Comparison of ENCODE assay signal across 1 cellular context in the genomic region with DNA sequence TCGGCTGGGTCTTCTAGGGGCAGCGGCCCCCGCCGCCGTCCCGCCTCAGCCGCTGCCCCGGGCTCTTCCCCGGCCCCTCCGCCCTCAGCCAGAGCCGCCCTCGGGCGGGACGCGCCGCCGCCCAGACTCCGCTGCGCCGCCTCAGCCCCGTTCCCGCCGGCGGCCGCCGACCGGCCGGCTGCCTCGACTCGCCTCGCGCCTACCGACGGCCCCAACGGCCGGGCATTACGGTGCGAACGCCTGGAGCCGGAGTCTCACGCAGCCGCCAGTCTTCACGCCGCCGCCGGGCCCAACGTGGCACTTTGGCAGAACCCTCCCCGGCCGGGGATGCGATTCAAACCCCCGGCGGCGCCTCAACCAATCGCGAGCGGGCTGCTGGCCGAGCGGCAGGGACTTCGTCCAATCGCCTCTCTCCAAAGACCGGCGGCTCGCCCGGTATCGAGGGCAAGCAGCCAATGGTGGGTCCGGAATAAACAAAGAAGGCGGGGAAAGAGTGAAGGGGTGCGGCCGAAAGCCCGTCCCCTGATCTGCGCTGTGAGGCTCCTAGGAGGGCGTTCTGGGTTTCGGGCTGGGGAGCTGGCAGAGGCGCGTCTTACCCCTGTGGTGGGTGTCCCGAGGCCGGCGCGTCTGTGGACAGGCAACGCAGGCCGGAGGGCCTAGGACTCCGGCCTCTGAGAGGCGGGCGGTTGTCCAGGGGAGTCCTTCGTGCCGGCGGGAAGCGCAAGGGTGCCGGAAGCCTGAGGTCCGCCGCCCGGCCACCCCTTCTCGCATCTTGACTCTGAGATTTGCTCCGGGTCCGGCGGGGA.
TF ChIP-seq lines count a peak whose summit lies in the region.

Gene CDR2, minus strand, starts transcription at position 309 of the 806 bp plus-strand sequence. CDS start 310 bp downstream, outside the sequence.

TF ChIP-seq in HepG2, 621 proteins besides CTCF, POLR2A, EP300 and RAD21 (continued from another document and continues in another):
- peak; percentile 94 for TF ChIP-seq SIN3A (IDR thresholded peaks at IDR 0.05; ENCODE audit: borderline replicate concordance, low read depth, low read length)
- peak; percentile 93 for TF ChIP-seq HIVEP1 (CRISPR knock-in tag; IDR thresholded peaks at IDR 0.05)
- TF ChIP-seq RFX1 (IDR thresholded peaks at IDR 0.05) = no peak
- TF ChIP-seq, protein P1, sequence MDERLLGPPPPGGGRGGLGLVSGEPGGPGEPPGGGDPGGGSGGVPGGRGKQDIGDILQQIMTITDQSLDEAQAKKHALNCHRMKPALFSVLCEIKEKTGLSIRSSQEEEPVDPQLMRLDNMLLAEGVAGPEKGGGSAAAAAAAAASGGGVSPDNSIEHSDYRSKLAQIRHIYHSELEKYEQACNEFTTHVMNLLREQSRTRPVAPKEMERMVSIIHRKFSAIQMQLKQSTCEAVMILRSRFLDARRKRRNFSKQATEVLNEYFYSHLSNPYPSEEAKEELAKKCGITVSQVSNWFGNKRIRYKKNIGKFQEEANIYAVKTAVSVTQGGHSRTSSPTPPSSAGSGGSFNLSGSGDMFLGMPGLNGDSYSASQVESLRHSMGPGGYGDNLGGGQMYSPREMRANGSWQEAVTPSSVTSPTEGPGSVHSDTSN (CRISPR knock-in tag; IDR thresholded peaks at IDR 0.05) = peak; percentile 99
- no peak for TF ChIP-seq ZNF281 (CRISPR knock-in tag; IDR thresholded peaks at IDR 0.05; ENCODE audit: borderline replicate concordance)
- no peak for TF ChIP-seq ZNF790 (CRISPR knock-in tag; IDR thresholded peaks at IDR 0.05; ENCODE audit: borderline replicate concordance)
- 0 out of 2 replicates have a peak, but pooled peaks have one; percentile 36 for TF ChIP-seq ZNF749 (CRISPR knock-in tag; IDR thresholded peaks at IDR 0.05; ENCODE audit: borderline replicate concordance)
- no peak; the same call in 1 of the 2 replicates for TF ChIP-seq TCF7 (IDR thresholded peaks at IDR 0.05; ENCODE audit: low read depth)
- no peak for TF ChIP-seq ZBTB49 (CRISPR knock-in tag; IDR thresholded peaks at IDR 0.05; ENCODE audit: borderline replicate concordance)
- TF ChIP-seq HNF4G (IDR thresholded peaks at IDR 0.05; ENCODE audit: borderline replicate concordance, low read depth, low read length) = no peak
- no peak for TF ChIP-seq HNF4G (CRISPR knock-in tag; IDR thresholded peaks at IDR 0.05; ENCODE audit: borderline replicate concordance, low read depth)
- peak; percentile 81 for TF ChIP-seq IKZF4 (CRISPR knock-in tag; IDR thresholded peaks at IDR 0.05; ENCODE audit: borderline replicate concordance, low read depth, not compliant biosample characterization)
- no peak for TF ChIP-seq ATRX (CRISPR knock-in tag; IDR thresholded peaks at IDR 0.05; ENCODE audit: borderline replicate concordance)
- TF ChIP-seq ZNF256 (CRISPR knock-in tag; conservative IDR thresholded peaks at IDR 0.05) = peak; percentile 91; the same call in 1 of the 2 replicates
- TF ChIP-seq ZNF503 (CRISPR knock-in tag; IDR thresholded peaks at IDR 0.05) = peak; percentile 73
- TF ChIP-seq, protein P2, sequence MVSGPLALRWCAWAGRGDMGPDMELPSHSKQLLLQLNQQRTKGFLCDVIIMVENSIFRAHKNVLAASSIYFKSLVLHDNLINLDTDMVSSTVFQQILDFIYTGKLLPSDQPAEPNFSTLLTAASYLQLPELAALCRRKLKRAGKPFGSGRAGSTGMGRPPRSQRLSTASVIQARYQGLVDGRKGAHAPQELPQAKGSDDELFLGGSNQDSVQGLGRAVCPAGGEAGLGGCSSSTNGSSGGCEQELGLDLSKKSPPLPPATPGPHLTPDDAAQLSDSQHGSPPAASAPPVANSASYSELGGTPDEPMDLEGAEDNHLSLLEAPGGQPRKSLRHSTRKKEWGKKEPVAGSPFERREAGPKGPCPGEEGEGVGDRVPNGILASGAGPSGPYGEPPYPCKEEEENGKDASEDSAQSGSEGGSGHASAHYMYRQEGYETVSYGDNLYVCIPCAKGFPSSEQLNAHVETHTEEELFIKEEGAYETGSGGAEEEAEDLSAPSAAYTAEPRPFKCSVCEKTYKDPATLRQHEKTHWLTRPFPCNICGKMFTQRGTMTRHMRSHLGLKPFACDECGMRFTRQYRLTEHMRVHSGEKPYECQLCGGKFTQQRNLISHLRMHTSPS (CRISPR knock-in tag; IDR thresholded peaks at IDR 0.05; ENCODE audit: low read depth) = peak; percentile 69; the same call in 1 of the 2 replicates
- peak; percentile 49 for TF ChIP-seq ZEB1 (IDR thresholded peaks at IDR 0.05; ENCODE audit: insufficient replicate concordance, low read depth)
- TF ChIP-seq HNF4A (CRISPR knock-in tag; IDR thresholded peaks at IDR 0.05) = peak; percentile 22; the same call in 1 of the 2 replicates
- TF ChIP-seq ZBTB25 (CRISPR knock-in tag; IDR thresholded peaks at IDR 0.05) = 0 out of 2 replicates have a peak, but pooled peaks have one; percentile 13
- TF ChIP-seq ERF (CRISPR knock-in tag; IDR thresholded peaks at IDR 0.05) = peak; percentile 80; the same call in 1 of the 2 replicates
- peak; percentile 87; the same call in 1 of the 2 replicates for TF ChIP-seq POGK (CRISPR knock-in tag; conservative IDR thresholded peaks at IDR 0.05)
- peak; percentile 89 for TF ChIP-seq MYC (CRISPR knock-in tag; IDR thresholded peaks at IDR 0.05; ENCODE audit: borderline replicate concordance)
- TF ChIP-seq CCDC6 (CRISPR knock-in tag; IDR thresholded peaks at IDR 0.05) = peak; percentile 84
- no peak for TF ChIP-seq SP1 (IDR thresholded peaks at IDR 0.05)
- peak; percentile 73; the same call in 1 of the 2 replicates for TF ChIP-seq SP1 (CRISPR knock-in tag; IDR thresholded peaks at IDR 0.05)
- TF ChIP-seq ZNF558 (CRISPR knock-in tag; IDR thresholded peaks at IDR 0.05; ENCODE audit: borderline replicate concordance) = peak; percentile 16; the same call in 1 of the 2 replicates
- TF ChIP-seq, protein P3, sequence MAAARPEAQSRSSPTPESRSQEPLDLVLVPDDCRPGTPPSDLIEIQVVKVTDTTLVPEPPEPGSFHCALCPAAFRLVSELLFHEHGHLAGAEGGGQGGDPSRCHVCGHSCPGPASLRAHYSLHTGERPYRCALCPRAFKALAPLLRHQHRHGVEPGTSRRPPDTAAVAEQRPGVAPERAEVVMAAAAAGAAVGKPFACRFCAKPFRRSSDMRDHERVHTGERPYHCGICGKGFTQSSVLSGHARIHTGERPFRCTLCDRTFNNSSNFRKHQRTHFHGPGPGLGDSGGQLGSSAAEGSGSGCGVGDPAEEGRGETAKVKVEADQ (CRISPR knock-in tag; IDR thresholded peaks at IDR 0.05; ENCODE audit: borderline replicate concordance) = no peak; the same call in none of the 2 replicates
- TF ChIP-seq ZNF768 (CRISPR knock-in tag; IDR thresholded peaks at IDR 0.05) = no peak
- peak; percentile 52; the same call in 1 of the 2 replicates for TF ChIP-seq ZNF264 (CRISPR knock-in tag; IDR thresholded peaks at IDR 0.05)
- no peak; the same call in 1 of the 2 replicates for TF ChIP-seq ZBTB21 (CRISPR knock-in tag; IDR thresholded peaks at IDR 0.05)
- TF ChIP-seq AHR (CRISPR knock-in tag; IDR thresholded peaks at IDR 0.05) = no peak
- TF ChIP-seq, protein P4, sequence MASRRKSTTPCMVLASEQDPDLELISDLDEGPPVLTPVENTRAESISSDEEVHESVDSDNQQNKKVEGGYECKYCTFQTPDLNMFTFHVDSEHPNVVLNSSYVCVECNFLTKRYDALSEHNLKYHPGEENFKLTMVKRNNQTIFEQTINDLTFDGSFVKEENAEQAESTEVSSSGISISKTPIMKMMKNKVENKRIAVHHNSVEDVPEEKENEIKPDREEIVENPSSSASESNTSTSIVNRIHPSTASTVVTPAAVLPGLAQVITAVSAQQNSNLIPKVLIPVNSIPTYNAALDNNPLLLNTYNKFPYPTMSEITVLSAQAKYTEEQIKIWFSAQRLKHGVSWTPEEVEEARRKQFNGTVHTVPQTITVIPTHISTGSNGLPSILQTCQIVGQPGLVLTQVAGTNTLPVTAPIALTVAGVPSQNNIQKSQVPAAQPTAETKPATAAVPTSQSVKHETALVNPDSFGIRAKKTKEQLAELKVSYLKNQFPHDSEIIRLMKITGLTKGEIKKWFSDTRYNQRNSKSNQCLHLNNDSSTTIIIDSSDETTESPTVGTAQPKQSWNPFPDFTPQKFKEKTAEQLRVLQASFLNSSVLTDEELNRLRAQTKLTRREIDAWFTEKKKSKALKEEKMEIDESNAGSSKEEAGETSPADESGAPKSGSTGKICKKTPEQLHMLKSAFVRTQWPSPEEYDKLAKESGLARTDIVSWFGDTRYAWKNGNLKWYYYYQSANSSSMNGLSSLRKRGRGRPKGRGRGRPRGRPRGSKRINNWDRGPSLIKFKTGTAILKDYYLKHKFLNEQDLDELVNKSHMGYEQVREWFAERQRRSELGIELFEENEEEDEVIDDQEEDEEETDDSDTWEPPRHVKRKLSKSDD (CRISPR knock-in tag; IDR thresholded peaks at IDR 0.05; ENCODE audit: low read depth) = no peak
- 0 out of 2 replicates have a peak, but pooled peaks have one; percentile 39 for TF ChIP-seq ZNF629 (CRISPR knock-in tag; conservative IDR thresholded peaks at IDR 0.05)
- no peak for TF ChIP-seq MAFG (CRISPR knock-in tag; IDR thresholded peaks at IDR 0.05)
- no peak for TF ChIP-seq ZNF432 (CRISPR knock-in tag; IDR thresholded peaks at IDR 0.05; ENCODE audit: borderline replicate concordance)
- TF ChIP-seq NRL (CRISPR knock-in tag; IDR thresholded peaks at IDR 0.05; ENCODE audit: borderline replicate concordance) = peak; percentile 94; the same call in 1 of the 2 replicates
- TF ChIP-seq ZBTB8A (CRISPR knock-in tag; IDR thresholded peaks at IDR 0.05; ENCODE audit: borderline replicate concordance, low read depth) = no peak; the same call in 1 of the 2 replicates
